ENCODE assay signal across 20 cellular contexts in the genomic region with DNA sequence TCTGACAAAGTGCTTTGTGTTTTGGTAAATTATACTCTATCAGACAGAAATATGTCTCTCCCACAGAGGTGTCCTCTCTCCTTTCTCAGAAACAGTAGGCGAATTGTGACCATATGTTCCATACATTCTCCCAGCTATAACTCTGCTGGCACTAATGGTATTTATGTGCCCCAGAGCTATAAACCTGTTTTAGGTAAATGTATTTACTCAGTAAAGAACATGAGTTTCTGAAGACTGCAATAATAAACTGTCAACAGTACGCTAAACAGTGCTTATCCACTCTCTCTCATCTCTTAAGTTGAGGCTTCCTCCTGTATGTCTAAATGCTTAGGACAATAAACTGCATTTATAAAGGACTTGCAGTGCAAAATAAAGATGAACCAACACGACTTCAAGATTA.
"Had no signal": no experiment of that assay in that cellular context is flagged by ENCODE, and none has a peak within 500 bp of the region (broad histone marks: within the 10 kb centered on the region; RNA-seq: fewer than 3 reads in every experiment).

No MANE protein-coding gene starts in this region.

- H3K4me3 ChIP-seq: coronary artery, lung, right atrium auricular region, testis, tibial nerve had no signal

- H3K27me3 Mint-ChIP-seq: naive B cell; stimulated activated naive CD8-positive, alpha-beta T cell treated with anti-CD3 and anti-CD28 coated beads, Interleukin-15, amount 100 ng/mL, for 72 hours had no signal

- DNase-seq: effector CD4-positive, alpha-beta T cell; endodermal cell; foreskin keratinocyte; kidney; left cardiac atrium; left ventricle myocardium superior; mesenchymal stem cell; midbrain; naive B cell; posterior cingulate gyrus; small intestine; stimulated activated CD4-positive, alpha-beta T cell treated with anti-CD3 and anti-CD28 coated beads, Interleukin-12 subunit alpha, Interleukin-12 subunit beta, amount 100 ng/mL, for 4 hours; stimulated activated naive CD8-positive, alpha-beta T cell treated with anti-CD3 and anti-CD28 coated beads, Interleukin-15, amount 100 ng/mL, for 72 hours; testis had no signal

- H3K4me1 Mint-ChIP-seq: endodermal cell had no signal

- H3K27ac Mint-ChIP-seq: endodermal cell had no signal

- FAIRE-seq: endothelial cell of umbilical vein, kidney, small intestine had no signal

- H3K9me3 ChIP-seq: right atrium auricular region, testis, tibial nerve had no signal

- H3K27ac ChIP-seq: coronary artery, foreskin keratinocyte, right atrium auricular region, testis, tibial nerve had no signal

- H3K9me3 Mint-ChIP-seq: endodermal cell; naive B cell; neural crest cell; stimulated activated naive CD8-positive, alpha-beta T cell treated with anti-CD3 and anti-CD28 coated beads, Interleukin-15, amount 100 ng/mL, for 72 hours had no signal

- H3K4me1 ChIP-seq: foreskin keratinocyte, right atrium auricular region, testis, tibial nerve had no signal

- ATAC-seq: foreskin keratinocyte; left cardiac atrium; left ventricle myocardium superior; stimulated activated naive CD8-positive, alpha-beta T cell treated with anti-CD3 and anti-CD28 coated beads, Interleukin-15, amount 100 ng/mL, for 72 hours had no signal

- H3K36me3 ChIP-seq: right atrium auricular region, tibial nerve had no signal

- H3K27me3 ChIP-seq: foreskin keratinocyte, right atrium auricular region, testis, tibial nerve had no signal

- H3K4me3 Mint-ChIP-seq: endodermal cell; naive B cell; neural crest cell; stimulated activated naive CD8-positive, alpha-beta T cell treated with anti-CD3 and anti-CD28 coated beads, Interleukin-15, amount 100 ng/mL, for 72 hours had no signal
